Comparison of ENCODE assay signal across 11 cellular contexts in genomic region chr14:23364164-23364571, GRCh38. TPM values are rescaled to one million over a fixed set of nuclear protein-coding genes. Genes with fewer than 3 reads are reported as not detected.
A peak's percentile ranks its signal among the peaks of the same experiment; 100 is the strongest.
DNase-seq lines count a peak whose midpoint lies in the region; ATAC-seq and TF ChIP-seq lines count a peak whose summit lies in the region.
"Had no signal": no experiment of that assay in that cellular context is flagged by ENCODE, and none has a peak within 500 bp of the region (broad histone marks: within the 10 kb centered on the region; RNA-seq: fewer than 3 reads in every experiment).

No MANE protein-coding gene starts in this region.

- H3K27ac ChIP-seq in cardiac muscle cell = no peak overlapping the region

- H3K27me3 ChIP-seq in cardiac muscle cell = no peaks in the 10 kb centered on the region

- ATAC-seq in GM18511 (IDR thresholded peaks at IDR 0.05; ENCODE audit: unreplicated experiment) = no peak
- ATAC-seq in HG02763 (IDR thresholded peaks at IDR 0.05; ENCODE audit: unreplicated experiment) = no peak
- ATAC-seq: HCT116 had no signal

- DNase-seq in AG09309 (ENCODE audit: low read depth) = no peak
- no peak for DNase-seq in cardiac muscle cell (ENCODE audit: low read depth in 1 of 2, low spot score in 1 of 2)
- peak; percentile 63 for DNase-seq in occipital lobe (lab: John Stamatoyannopoulos, UW)
- no peak for DNase-seq in GDM1 (lab: John Stamatoyannopoulos, UW)
- no peak for DNase-seq in effector CD4-positive, alpha-beta T cell
- DNase-seq: NCI-H2029 had no signal

- peak overlapping the region; percentile 53 for H3K4me3 ChIP-seq in AG09309 (ENCODE audit: control insufficient read depth, low read depth, low read length)
- H3K4me3 ChIP-seq in WI38 (ENCODE audit: low read depth, low read length) = peak overlapping the region; percentile 61
- H3K4me3 ChIP-seq in cardiac muscle cell = peak overlapping the region; percentile 28

- no peak for TF ChIP-seq CTCF in AG09309 (IDR thresholded peaks at IDR 0.05; ENCODE audit: control insufficient read depth, insufficient read depth, low read depth, low read length, missing control alignments)
- no peak for TF ChIP-seq CTCF in WI38 (IDR thresholded peaks at IDR 0.05; ENCODE audit: low read depth, low read length)
- TF ChIP-seq CTCF in cardiac muscle cell (IDR thresholded peaks at IDR 0.05; ENCODE audit: low read depth, low read length) = no peak

- peaks cover 27% of the 10 kb centered on the region for H3K4me1 ChIP-seq in cardiac muscle cell (ENCODE audit: low read depth)

- H3K36me3 ChIP-seq in cardiac muscle cell = no peaks in the 10 kb centered on the region

- no peaks in the 10 kb centered on the region for H3K9me3 ChIP-seq in cardiac muscle cell (ENCODE audit: low read depth)

RNA-seq across cellular contexts. Expression of gene EFS, which starts 0.8 kb away (rescaled TPM):
- 20.5 and 36.6 TPM in 2 replicates for total RNA-seq in cardiac muscle cell
- 16.7 and 22.2 TPM in 2 replicates for polyA plus RNA-seq in cardiac muscle cell
- 17.5 TPM for total RNA-seq in occipital lobe
- total RNA-seq: pulmonary artery endothelial cell had no signal

RNA-seq across cellular contexts. Expression of gene IL25, which starts 8.4 kb away (rescaled TPM):
- total RNA-seq in cardiac muscle cell = not detected in 2 replicates
- 3.2 and 7.9 TPM in 2 replicates for polyA plus RNA-seq in cardiac muscle cell
- not detected for total RNA-seq in occipital lobe
- total RNA-seq: pulmonary artery endothelial cell had no signal

RNA-seq across cellular contexts. Expression of gene SLC22A17, which starts 11.5 kb away (rescaled TPM):
- 66.6 and 74.0 TPM in 2 replicates for total RNA-seq in cardiac muscle cell
- polyA plus RNA-seq in cardiac muscle cell = 43.8 and 55.1 TPM in 2 replicates
- 158 TPM for total RNA-seq in occipital lobe

RNA-seq across cellular contexts. Expression of gene CMTM5, which starts 12.7 kb away (rescaled TPM):
- total RNA-seq in cardiac muscle cell = 0.21 and 0.49 TPM in 2 replicates
- polyA plus RNA-seq in cardiac muscle cell = 25.2 and 31.4 TPM in 2 replicates
- total RNA-seq in occipital lobe = 0.62 TPM
- total RNA-seq: pulmonary artery endothelial cell had no signal

RNA-seq across cellular contexts. Expression of gene PABPN1, which starts 42.9 kb away (rescaled TPM):
- 184 and 194 TPM in 2 replicates for total RNA-seq in cardiac muscle cell
- polyA plus RNA-seq in cardiac muscle cell = 502 and 534 TPM in 2 replicates
- total RNA-seq in occipital lobe = 59.6 TPM
